17 cellular contexts compared by ENCODE assay signal in genomic region chr3:54086639-54087405, GRCh38. TPM values are rescaled to one million over a fixed set of nuclear protein-coding genes. Genes with fewer than 3 reads are reported as not detected.
"Had no signal": no experiment of that assay in that cellular context is flagged by ENCODE, and none has a peak within 500 bp of the region (broad histone marks: within the 10 kb centered on the region; RNA-seq: fewer than 3 reads in every experiment).

No MANE protein-coding gene starts in this region.

- H3K27ac ChIP-seq: colonic mucosa, esophagus muscularis mucosa, thyroid gland, uterus had no signal

- H3K4me1 ChIP-seq: colonic mucosa, uterus had no signal

- H3K4me3 ChIP-seq: thyroid gland, uterus had no signal

- H3K9me3 ChIP-seq: colonic mucosa, esophagus muscularis mucosa, thyroid gland, uterus had no signal

- H3K9me3 Mint-ChIP-seq: activated T-cell treated with anti-CD3 and anti-CD28 coated beads, Interleukin-2, amount 50 U/mL, for 72 hours had no signal

- H3K4me1 Mint-ChIP-seq: memory B cell had no signal

- H3K36me3 Mint-ChIP-seq: activated naive CD8-positive, alpha-beta T cell; brain; memory B cell; stimulated activated naive B cell treated with anti-CD40 and anti-IgM and Interleukin-4, amounts not matched to agents 10 μg/mL and 1 μg/mL and 100 μg/mL, for 72 hours had no signal

- H3K36me3 ChIP-seq: colonic mucosa, esophagus muscularis mucosa, thyroid gland, uterus had no signal

- H3K4me3 Mint-ChIP-seq: activated CD8-positive, alpha-beta T cell treated with anti-CD3 and anti-CD28 coated beads, Interleukin-2, amount 10 ng/mL, durations not matched to agents 7 days and 5 days; activated naive CD8-positive, alpha-beta T cell; activated T-cell treated with anti-CD3 and anti-CD28 coated beads, Interleukin-2, amount 50 U/mL, for 72 hours; memory B cell; stimulated activated naive B cell treated with anti-CD40 and anti-IgM and Interleukin-4, amounts not matched to agents 10 μg/mL and 1 μg/mL and 100 μg/mL, for 72 hours; T-helper 17 cell had no signal

- FAIRE-seq: islet of Langerhans had no signal

- H3K27me3 ChIP-seq: thyroid gland, uterus had no signal

- DNase-seq: activated CD4-positive, alpha-beta T cell treated with anti-CD3 and anti-CD28 coated beads for 48 hours; activated CD8-positive, alpha-beta memory T cell treated with anti-CD3 and anti-CD28 coated beads, Interleukin-2, amount 50 U/mL, for 4 hours; activated CD8-positive, alpha-beta T cell treated with anti-CD3 and anti-CD28 coated beads, Interleukin-2, amount 10 ng/mL, durations not matched to agents 7 days and 5 days; activated gamma-delta T cell; activated T-cell treated with anti-CD3 and anti-CD28 coated beads, Interleukin-2, amount 50 U/mL, for 72 hours; central memory CD4-positive, alpha-beta T cell; colonic mucosa; stimulated activated CD4-positive, alpha-beta T cell treated with anti-CD3 and anti-CD28 coated beads, Interleukin-2, amount 100 ng/mL, for 48 hours; stimulated activated naive B cell treated with anti-CD40 and anti-IgM and Interleukin-4, amounts not matched to agents 10 μg/mL and 1 μg/mL and 100 μg/mL, for 72 hours; T-helper 17 cell; uterus had no signal

- H3K27ac Mint-ChIP-seq: activated CD8-positive, alpha-beta T cell treated with anti-CD3 and anti-CD28 coated beads, Interleukin-2, amount 10 ng/mL, durations not matched to agents 7 days and 5 days; activated naive CD8-positive, alpha-beta T cell; activated T-cell treated with anti-CD3 and anti-CD28 coated beads, Interleukin-2, amount 50 U/mL, for 72 hours; memory B cell; stimulated activated naive B cell treated with anti-CD40 and anti-IgM and Interleukin-4, amounts not matched to agents 10 μg/mL and 1 μg/mL and 100 μg/mL, for 72 hours; T-helper 17 cell had no signal

- ATAC-seq: activated CD8-positive, alpha-beta T cell treated with anti-CD3 and anti-CD28 coated beads, Interleukin-2, amount 10 ng/mL, durations not matched to agents 7 days and 5 days; activated T-cell treated with anti-CD3 and anti-CD28 coated beads, Interleukin-2, amount 50 U/mL, for 72 hours; stimulated activated naive B cell treated with anti-CD40 and anti-IgM and Interleukin-4, amounts not matched to agents 10 μg/mL and 1 μg/mL and 100 μg/mL, for 72 hours; T-helper 17 cell had no signal

RNA-seq across cellular contexts. Expression of gene CACNA2D3, which starts 35.5 kb away (rescaled TPM):
- total RNA-seq: activated CD8-positive, alpha-beta T cell treated with anti-CD3 and anti-CD28 coated beads, Interleukin-2, amount 10 ng/mL, durations not matched to agents 7 days and 5 days; activated T-cell treated with anti-CD3 and anti-CD28 coated beads, Interleukin-2, amount 50 U/mL, for 72 hours had no signal
